Comparison of ENCODE assay signal across 8 cellular contexts in genomic region chr3:79685108-79685507, GRCh38.
"Had no signal": no experiment of that assay in that cellular context is flagged by ENCODE, and none has a peak within 500 bp of the region (broad histone marks: within the 10 kb centered on the region; RNA-seq: fewer than 3 reads in every experiment).

No MANE protein-coding gene starts in this region.

- ATAC-seq: GM12878 had no signal

- H3K4me3 ChIP-seq: GM12878 had no signal

- DNase-seq: GDM1, GF-D8 had no signal

- FAIRE-seq: G401.6, GM12878, GM12891, GM12892, GM18507, GM19239 had no signal
